1 cellular context compared by ENCODE assay signal in genomic region chr12:111636209-111636928, GRCh38.
TF ChIP-seq lines count a peak whose summit lies in the region.

No MANE protein-coding gene starts in this region.

TF ChIP-seq in K562, 482 proteins besides CTCF, POLR2A, EP300 and RAD21 (continued from another document and continues in another):
- no peak for TF ChIP-seq MBD1 (CRISPR knock-in tag; IDR thresholded peaks at IDR 0.05)
- TF ChIP-seq NRF1 (conservative IDR thresholded peaks at IDR 0.05 in 1 of 2, IDR thresholded peaks at IDR 0.05 in 1 of 2) = no peak; a peak in 1 of 4 replicates
- TF ChIP-seq ZNF707 (CRISPR knock-in tag; conservative IDR thresholded peaks at IDR 0.05) = no peak
- no peak for TF ChIP-seq ZNF143 (CRISPR knock-in tag; IDR thresholded peaks at IDR 0.05)
- TF ChIP-seq USF2 (CRISPR knock-in tag; IDR thresholded peaks at IDR 0.05) = peak; percentile 50
- no peak for TF ChIP-seq RBM14 (IDR thresholded peaks at IDR 0.05; ENCODE audit: borderline replicate concordance, insufficient read depth, low read depth, low read length)
- peak; percentile 50; the same call in 1 of the 2 replicates for TF ChIP-seq SRSF3 (IDR thresholded peaks at IDR 0.05; ENCODE audit: insufficient read depth, low read length)
- no peak for TF ChIP-seq COPS2 (conservative IDR thresholded peaks at IDR 0.05)
- peak; percentile 79 for TF ChIP-seq ZFX (CRISPR knock-in tag; IDR thresholded peaks at IDR 0.05)
- TF ChIP-seq BRD9 (IDR thresholded peaks at IDR 0.05; ENCODE audit: low read depth, partially characterized antibody) = peak; percentile 19
- TF ChIP-seq CBFA2T3 (IDR thresholded peaks at IDR 0.05) = peak; percentile 95
- TF ChIP-seq HNRNPL (IDR thresholded peaks at IDR 0.05; ENCODE audit: low read depth, low read length) = no peak
- no peak for TF ChIP-seq CREBBP (IDR thresholded peaks at IDR 0.05; ENCODE audit: low read depth, low read length)
- TF ChIP-seq OTX1 (CRISPR knock-in tag; IDR thresholded peaks at IDR 0.05) = no peak
- TF ChIP-seq MCM5 (IDR thresholded peaks at IDR 0.05; ENCODE audit: low read depth) = no peak
- peak; percentile 88 for TF ChIP-seq SMARCA4 (IDR thresholded peaks at IDR 0.05)
- no peak for TF ChIP-seq SLC30A9 (CRISPR knock-in tag; IDR thresholded peaks at IDR 0.05)
- TF ChIP-seq NCOA1 (IDR thresholded peaks at IDR 0.05; ENCODE audit: low read depth) = 0 out of 2 replicates have a peak, but pooled peaks have one; percentile 45
- no peak for TF ChIP-seq ZC3H8 (IDR thresholded peaks at IDR 0.05)
- TF ChIP-seq FOSL1 (tag; conservative IDR thresholded peaks at IDR 0.05) = no peak
- TF ChIP-seq RAD51 (IDR thresholded peaks at IDR 0.05; ENCODE audit: borderline replicate concordance, low read depth) = peak; percentile 65
- peak; percentile 11; the same call in 1 of the 2 replicates for TF ChIP-seq MXI1 (IDR thresholded peaks at IDR 0.05; ENCODE audit: low read depth, low read length)
- TF ChIP-seq TAF1 (IDR thresholded peaks at IDR 0.05; ENCODE audit: control insufficient read depth, extremely low read depth, insufficient read depth, low read length, severe bottlenecking) = no peak
- TF ChIP-seq BRF1 (IDR thresholded peaks at IDR 0.05; ENCODE audit: borderline replicate concordance, extremely low read depth, insufficient read length) = no peak
- TF ChIP-seq FOXK2 (conservative IDR thresholded peaks at IDR 0.05 in 1 of 2, IDR thresholded peaks at IDR 0.05 in 1 of 2; ENCODE audit: low read depth in 2 of 2) = peak in 1 of 2 experiments; percentile 28; a peak in 1 of 4 replicates
- TF ChIP-seq ZNF589 (CRISPR knock-in tag; IDR thresholded peaks at IDR 0.05; ENCODE audit: low read depth) = no peak
- no peak for TF ChIP-seq E2F8 (IDR thresholded peaks at IDR 0.05; ENCODE audit: low read depth, partially characterized antibody)
- no peak for TF ChIP-seq AFF1 (IDR thresholded peaks at IDR 0.05; ENCODE audit: low read depth in 1 of 2, partially characterized antibody in 2 of 2)
- no peak for TF ChIP-seq HSF4 (CRISPR knock-in tag; IDR thresholded peaks at IDR 0.05; ENCODE audit: borderline replicate concordance)
- TF ChIP-seq ZNF197 (CRISPR knock-in tag; IDR thresholded peaks at IDR 0.05; ENCODE audit: low read depth) = no peak
- no peak for TF ChIP-seq ATF6 (CRISPR knock-in tag; IDR thresholded peaks at IDR 0.05)
- no peak for TF ChIP-seq CHD1 (IDR thresholded peaks at IDR 0.05; ENCODE audit: low read length)
- no peak for TF ChIP-seq NR4A1 (CRISPR knock-in tag; IDR thresholded peaks at IDR 0.05)
- no peak for TF ChIP-seq NR4A1 (tag; IDR thresholded peaks at IDR 0.05)
- TF ChIP-seq HOXB6 (CRISPR knock-in tag; IDR thresholded peaks at IDR 0.05; ENCODE audit: borderline replicate concordance) = no peak
- TF ChIP-seq ZNF165 (CRISPR knock-in tag; IDR thresholded peaks at IDR 0.05; ENCODE audit: borderline replicate concordance) = no peak
- TF ChIP-seq ZNF398 (CRISPR knock-in tag; IDR thresholded peaks at IDR 0.05) = no peak
- TF ChIP-seq ZBTB40 (IDR thresholded peaks at IDR 0.05) = no peak
- TF ChIP-seq ZBTB40 (CRISPR knock-in tag; IDR thresholded peaks at IDR 0.05) = no peak
- peak in 1 of 2 experiments; percentile 55; a peak in 1 of 4 replicates for TF ChIP-seq HDAC1 (IDR thresholded peaks at IDR 0.05)
